17 cellular contexts compared by ENCODE assay signal in the genomic region with DNA sequence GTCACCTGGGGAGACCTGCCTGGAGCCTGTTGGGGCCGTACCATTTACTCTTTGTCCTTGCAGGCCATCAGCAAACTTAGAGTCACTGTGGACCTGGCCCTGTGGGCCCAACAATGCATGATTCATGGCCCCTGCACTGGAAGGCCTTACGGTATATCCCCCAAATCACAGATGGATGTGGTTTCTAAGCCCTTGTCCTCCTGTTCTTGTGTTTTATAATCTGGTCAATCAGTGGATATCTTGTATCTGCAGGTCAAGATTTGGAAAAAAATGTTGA. TPM values are rescaled to one million over a fixed set of nuclear protein-coding genes. Genes with fewer than 3 reads are reported as not detected.
DNase-seq lines count a peak whose midpoint lies in the region; ATAC-seq and TF ChIP-seq lines count a peak whose summit lies in the region.
"Had no signal": no experiment of that assay in that cellular context is flagged by ENCODE, and none has a peak within 500 bp of the region (broad histone marks: within the 10 kb centered on the region; RNA-seq: fewer than 3 reads in every experiment).

No MANE protein-coding gene starts in this region.

- no peaks in the 10 kb centered on the region for H3K9me2 ChIP-seq in PC-3 (replicated peaks; ENCODE audit: low read length)

- intact Hi-C loops in PC-3 (cut with micrococcal nuclease) = no loop called here
- intact Hi-C loops in sciatic nerve (cut with DNase I) = no loop called here
- intact Hi-C loops in activated CD4-positive, alpha-beta T cell treated with anti-CD3 and anti-CD28 coated beads for 36 hours (cut with DNase I, micrococcal nuclease) = loop anchor here in 1 of 2 experiments (10.0 kb wide), 1 partner anchor 345 kb away; a partner anchor contains a TSS

- H3K9ac ChIP-seq in PC-3 (ENCODE audit: low read length) = peak overlapping the region; percentile 50

- CTCF ChIA-PET in PC-3 (lab: Charles Lee) = no interaction called here
- CTCF ChIA-PET in activated CD4-positive, alpha-beta memory T cell treated with anti-CD3 and anti-CD28 coated beads, Interleukin-2, amount 10 ng/mL, durations not matched to agents 7 days and 5 days (lab: Charles Lee) = no interaction called here
- CTCF ChIA-PET in activated CD4-positive, alpha-beta T cell treated with anti-CD3 and anti-CD28 coated beads for 36 hours (lab: Charles Lee) = no interaction called here

- DNase-seq in PC-3 (no peak), islet precursor cell (peak; percentile 30), sciatic nerve (ENCODE audit: low spot score) (peak; percentile 27), NCI-H128 (lab: John Stamatoyannopoulos, UW; ENCODE audit: unreplicated experiment) (no peak)
- DNase-seq in activated CD4-positive, alpha-beta memory T cell treated with anti-CD3 and anti-CD28 coated beads, Interleukin-2, amount 10 ng/mL, durations not matched to agents 7 days and 5 days = no peak
- no peak for DNase-seq in activated CD4-positive, alpha-beta T cell treated with anti-CD3 and anti-CD28 coated beads for 36 hours
- DNase-seq: activated CD8-positive, alpha-beta T cell treated with anti-CD3 and anti-CD28 coated beads, Interleukin-2, amount 10 ng/mL, durations not matched to agents 7 days and 5 days; GDM1; kidney glomerular epithelial cell; NCI-H1417 treated with DMSO at 0.1 percent for 48 hours; NCI-H2171; NCI-H748 treated with DMSO at 0.1 percent for 48 hours had no signal

- peaks cover 23% of the 10 kb centered on the region for H4K20me1 ChIP-seq in PC-3 (ENCODE audit: low read length)

- H3K4me3 ChIP-seq in PC-3 (ENCODE audit: low read length) = no peak overlapping the region
- H3K4me3 ChIP-seq: cardiac muscle cell, GM12878 had no signal

- no peaks in the 10 kb centered on the region for H3K36me3 Mint-ChIP-seq in activated CD4-positive, alpha-beta memory T cell treated with anti-CD3 and anti-CD28 coated beads, Interleukin-2, amount 10 ng/mL, durations not matched to agents 7 days and 5 days (ENCODE audit: low read depth)
- no peaks in the 10 kb centered on the region for H3K36me3 Mint-ChIP-seq in activated CD4-positive, alpha-beta T cell treated with anti-CD3 and anti-CD28 coated beads for 36 hours (ENCODE audit: low read depth)
- H3K36me3 Mint-ChIP-seq: stimulated activated memory B cell treated with anti-CD40 and anti-IgM and Interleukin-4, amounts not matched to agents 10 μg/mL and 1 μg/mL and 100 μg/mL, for 72 hours had no signal

- H3K4me3 Mint-ChIP-seq in activated CD4-positive, alpha-beta memory T cell treated with anti-CD3 and anti-CD28 coated beads, Interleukin-2, amount 10 ng/mL, durations not matched to agents 7 days and 5 days = no peak overlapping the region
- H3K4me3 Mint-ChIP-seq in activated CD4-positive, alpha-beta T cell treated with anti-CD3 and anti-CD28 coated beads for 36 hours = no peak overlapping the region
- H3K4me3 Mint-ChIP-seq: activated CD8-positive, alpha-beta T cell treated with anti-CD3 and anti-CD28 coated beads, Interleukin-2, amount 10 ng/mL, durations not matched to agents 7 days and 5 days; stimulated activated memory B cell treated with anti-CD40 and anti-IgM and Interleukin-4, amounts not matched to agents 10 μg/mL and 1 μg/mL and 100 μg/mL, for 72 hours had no signal

- H3K27ac ChIP-seq in 22Rv1 = peak overlapping the region; percentile 100
- H3K27ac ChIP-seq in PC-3 (ENCODE audit: low read length) = peak overlapping the region; percentile 84
- H3K27ac ChIP-seq: cardiac muscle cell had no signal

- H3F3A ChIP-seq in PC-3 (ENCODE audit: low read length, unreplicated experiment) = no peaks in the 10 kb centered on the region

- peaks cover 38% of the 10 kb centered on the region for H3K27me3 Mint-ChIP-seq in activated CD4-positive, alpha-beta memory T cell treated with anti-CD3 and anti-CD28 coated beads, Interleukin-2, amount 10 ng/mL, durations not matched to agents 7 days and 5 days
- H3K27me3 Mint-ChIP-seq in activated CD4-positive, alpha-beta T cell treated with anti-CD3 and anti-CD28 coated beads for 36 hours = peaks cover 19% of the 10 kb centered on the region

- H3K4me2 ChIP-seq in PC-3 (ENCODE audit: low read length) = peak overlapping the region; percentile 54

- TF ChIP-seq CTCF in 22Rv1 (IDR thresholded peaks at IDR 0.05) (no peak), PC-3 (conservative IDR thresholded peaks at IDR 0.05; ENCODE audit: low read depth, low read length) (no peak)

- ATAC-seq in PC-3 (no peak), sciatic nerve (no peak), GM19397 (IDR thresholded peaks at IDR 0.05; ENCODE audit: unreplicated experiment) (no peak)
- no peak for ATAC-seq in activated CD4-positive, alpha-beta T cell treated with anti-CD3 and anti-CD28 coated beads for 36 hours
- ATAC-seq: activated CD8-positive, alpha-beta T cell treated with anti-CD3 and anti-CD28 coated beads, Interleukin-2, amount 10 ng/mL, durations not matched to agents 7 days and 5 days; GM12878; stimulated activated memory B cell treated with anti-CD40 and anti-IgM and Interleukin-4, amounts not matched to agents 10 μg/mL and 1 μg/mL and 100 μg/mL, for 72 hours had no signal

- H3K36me3 ChIP-seq in PC-3 (ENCODE audit: low read depth, low read length) = 0 out of 2 replicates have a peak, but pooled peaks cover 4% of the 10 kb centered on the region
- H3K36me3 ChIP-seq: cardiac muscle cell had no signal

- H3K4me1 Mint-ChIP-seq in activated CD4-positive, alpha-beta memory T cell treated with anti-CD3 and anti-CD28 coated beads, Interleukin-2, amount 10 ng/mL, durations not matched to agents 7 days and 5 days = peaks cover 6% of the 10 kb centered on the region
- H3K4me1 Mint-ChIP-seq in activated CD4-positive, alpha-beta T cell treated with anti-CD3 and anti-CD28 coated beads for 36 hours = peaks cover 7% of the 10 kb centered on the region
- H3K4me1 Mint-ChIP-seq: stimulated activated memory B cell treated with anti-CD40 and anti-IgM and Interleukin-4, amounts not matched to agents 10 μg/mL and 1 μg/mL and 100 μg/mL, for 72 hours had no signal

- H3K27me3 ChIP-seq in PC-3 (ENCODE audit: low read length) = no peaks in the 10 kb centered on the region
- H3K27me3 ChIP-seq: cardiac muscle cell had no signal

- no TSS peak for BruUV-seq in PC-3 (replicated peaks; lab: Mats Ljungman, UMichigan)

- no peak overlapping the region for H3K27ac Mint-ChIP-seq in activated CD4-positive, alpha-beta memory T cell treated with anti-CD3 and anti-CD28 coated beads, Interleukin-2, amount 10 ng/mL, durations not matched to agents 7 days and 5 days
- no peak overlapping the region for H3K27ac Mint-ChIP-seq in activated CD4-positive, alpha-beta T cell treated with anti-CD3 and anti-CD28 coated beads for 36 hours
- H3K27ac Mint-ChIP-seq: activated CD8-positive, alpha-beta T cell treated with anti-CD3 and anti-CD28 coated beads, Interleukin-2, amount 10 ng/mL, durations not matched to agents 7 days and 5 days; stimulated activated memory B cell treated with anti-CD40 and anti-IgM and Interleukin-4, amounts not matched to agents 10 μg/mL and 1 μg/mL and 100 μg/mL, for 72 hours had no signal

- peaks cover 39% of the 10 kb centered on the region for H3K4me1 ChIP-seq in PC-3 (ENCODE audit: insufficient read depth, low read length)

- no peak overlapping the region for H2AFZ ChIP-seq in PC-3 (ENCODE audit: low read length)

- H3K9me3 Mint-ChIP-seq in activated CD4-positive, alpha-beta memory T cell treated with anti-CD3 and anti-CD28 coated beads, Interleukin-2, amount 10 ng/mL, durations not matched to agents 7 days and 5 days = no peaks in the 10 kb centered on the region
- no peaks in the 10 kb centered on the region for H3K9me3 Mint-ChIP-seq in activated CD4-positive, alpha-beta T cell treated with anti-CD3 and anti-CD28 coated beads for 36 hours (ENCODE audit: low read depth)
- H3K9me3 Mint-ChIP-seq: stimulated activated memory B cell treated with anti-CD40 and anti-IgM and Interleukin-4, amounts not matched to agents 10 μg/mL and 1 μg/mL and 100 μg/mL, for 72 hours had no signal

- no peaks in the 10 kb centered on the region for H3K9me3 ChIP-seq in PC-3 (ENCODE audit: low read length)

- POLR2A ChIA-PET in PC-3 (lab: Charles Lee; ENCODE audit: unreplicated experiment) = no interaction called here
- POLR2A ChIA-PET in activated CD4-positive, alpha-beta memory T cell treated with anti-CD3 and anti-CD28 coated beads, Interleukin-2, amount 10 ng/mL, durations not matched to agents 7 days and 5 days (lab: Charles Lee) = no interaction called here
- POLR2A ChIA-PET in activated CD4-positive, alpha-beta T cell treated with anti-CD3 and anti-CD28 coated beads for 36 hours (lab: Charles Lee) = no interaction called here

- H3K79me2 ChIP-seq in PC-3 (ENCODE audit: low read length) = peaks cover 85% of the 10 kb centered on the region

RNA-seq across cellular contexts. Expression of a gene that starts 6.2 kb away (rescaled TPM):
- total RNA-seq in PC-3 (2014; rRNA removed) (32.1 and 39.2 TPM in 2 replicates), sciatic nerve (48.8 TPM)
- 1 to 10 TPM in 1 of 2 experiments, under 1 TPM in 1; 0.85 to 1.2 TPM for total RNA-seq in activated CD4-positive, alpha-beta memory T cell treated with anti-CD3 and anti-CD28 coated beads, Interleukin-2, amount 10 ng/mL, durations not matched to agents 7 days and 5 days
- total RNA-seq in activated CD4-positive, alpha-beta T cell treated with anti-CD3 and anti-CD28 coated beads for 36 hours = 1 to 10 TPM; 8.0 to 8.3 TPM

Comparison
In these comparisons a context has a peak if more than half of its experiments do, and no peak if none do; other contexts are left out.
1. DNase-seq: peak in islet precursor cell (single experiment) and sciatic nerve (single experiment); none in PC-3 (single experiment), activated CD4-positive, alpha-beta memory T cell treated with anti-CD3 and anti-CD28 coated beads, Interleukin-2, amount 10 ng/mL, durations not matched to agents 7 days and 5 days (single experiment), activated CD4-positive, alpha-beta T cell treated with anti-CD3 and anti-CD28 coated beads for 36 hours (single experiment) and NCI-H128 (single experiment).
2. RNA of a gene that starts 6.2 kb away (total RNA-seq): 48.8 TPM in sciatic nerve (single experiment), 32.1 to 39.2 TPM in PC-3 and 8.0 to 8.3 TPM in activated CD4-positive, alpha-beta T cell treated with anti-CD3 and anti-CD28 coated beads for 36 hours; 0.85 to 1.2 TPM in activated CD4-positive, alpha-beta memory T cell treated with anti-CD3 and anti-CD28 coated beads, Interleukin-2, amount 10 ng/mL, durations not matched to agents 7 days and 5 days; every median in the first group is over 4 times any median in the second.